In genomic region chr15:68405426-68406250, GRCh38 we compare ENCODE assay signal across 28 cellular contexts. TPM values are rescaled to one million over a fixed set of nuclear protein-coding genes. Genes with fewer than 3 reads are reported as not detected.
DNase-seq lines count a peak whose midpoint lies in the region; ATAC-seq and TF ChIP-seq lines count a peak whose summit lies in the region.
"Had no signal": no experiment of that assay in that cellular context is flagged by ENCODE, and none has a peak within 500 bp of the region (broad histone marks: within the 10 kb centered on the region; RNA-seq: fewer than 3 reads in every experiment).

No MANE protein-coding gene starts in this region.

- no peaks in the 10 kb centered on the region for H3K79me2 ChIP-seq in mammary epithelial cell (ENCODE audit: insufficient read depth, low read length)

- in situ Hi-C loops in mammary epithelial cell (cut with MboI; ENCODE audit: low sequenced_read_pairs in 2 of 2), result no loop called here

- intact Hi-C loops in esophagus muscularis mucosa (cut with DNase I), result no loop called here
- intact Hi-C loops in posterior vena cava (cut with DNase I), result no loop called here
- intact Hi-C loops in mammary epithelial cell (cut with micrococcal nuclease), result no loop called here

- no peak overlapping the region for H3K4me3 Mint-ChIP-seq in effector memory CD8-positive, alpha-beta T cell
- H3K4me3 Mint-ChIP-seq: activated T-helper 17 cell treated with anti-CD3 and anti-CD28 coated beads, Interleukin-2, amount 50 U/mL, for 72 hours; dendritic cell treated with granulocyte-macrophage colony-stimulating factor and Interleukin-4, amounts not matched to agents 40 ng/mL and 50 ng/mL, for 4 days; mesothelial cell of epicardium; naive B cell; WTC11 had no signal

- H3K9me3 Mint-ChIP-seq in effector memory CD8-positive, alpha-beta T cell, result no peaks in the 10 kb centered on the region
- H3K9me3 Mint-ChIP-seq: activated T-helper 17 cell treated with anti-CD3 and anti-CD28 coated beads, Interleukin-2, amount 50 U/mL, for 72 hours; dendritic cell treated with granulocyte-macrophage colony-stimulating factor and Interleukin-4, amounts not matched to agents 40 ng/mL and 50 ng/mL, for 4 days; WTC11 had no signal

- no peaks in the 10 kb centered on the region for H4K20me1 ChIP-seq in BLaER1 treated with 17β-estradiol and CSF1 and Interleukin-3, amounts not matched to agents 10 nM and 100 nM
- no peaks in the 10 kb centered on the region for H4K20me1 ChIP-seq in mammary epithelial cell (ENCODE audit: insufficient read depth, low read length)

- no peak overlapping the region for H3K27ac ChIP-seq in BLaER1 treated with 17β-estradiol and CSF1 and Interleukin-3, amounts not matched to agents 10 nM and 100 nM
- H3K27ac ChIP-seq in RWPE2 (ENCODE audit: poor library complexity, severe bottlenecking), result no peak overlapping the region
- no peak overlapping the region for H3K27ac ChIP-seq in esophagus muscularis mucosa (replicated peaks in 1 of 4)
- no peak overlapping the region for H3K27ac ChIP-seq in mammary epithelial cell (ENCODE audit: insufficient read depth, low read depth, low read length)
- H3K27ac ChIP-seq: gastrocnemius medialis, stomach had no signal

- H3K4me3 ChIP-seq in BLaER1 treated with 17β-estradiol and CSF1 and Interleukin-3, amounts not matched to agents 10 nM and 100 nM, result no peak overlapping the region
- H3K4me3 ChIP-seq in RWPE2 (ENCODE audit: severe bottlenecking) (no peak overlapping the region), esophagus muscularis mucosa (no peak overlapping the region), mammary epithelial cell (replicated peaks in 1 of 3; ENCODE audit: insufficient read depth in 1 of 3, low read depth in 2 of 3, low read length in 3 of 3) (no peak overlapping the region)
- H3K4me3 ChIP-seq: gastrocnemius medialis, stomach had no signal

- H3K4me1 ChIP-seq in BLaER1 treated with 17β-estradiol and CSF1 and Interleukin-3, amounts not matched to agents 10 nM and 100 nM, result peaks cover 0 to 28% (median 22%) of the 10 kb centered on the region in 10 experiments; a peak in 15 of 20 replicates
- H3K4me1 ChIP-seq in RWPE2 (ENCODE audit: insufficient read depth, poor library complexity, severe bottlenecking) (no peaks in the 10 kb centered on the region), esophagus muscularis mucosa (no peaks in the 10 kb centered on the region), mammary epithelial cell (ENCODE audit: insufficient read depth, low read length) (no peaks in the 10 kb centered on the region)
- H3K4me1 ChIP-seq: gastrocnemius medialis, stomach had no signal

- H3K36me3 Mint-ChIP-seq in effector memory CD8-positive, alpha-beta T cell (ENCODE audit: insufficient read depth), result no peaks in the 10 kb centered on the region
- H3K36me3 Mint-ChIP-seq: mesothelial cell of epicardium, naive B cell, WTC11 had no signal

- H3K9me3 ChIP-seq in BLaER1 treated with 17β-estradiol and CSF1 and Interleukin-3, amounts not matched to agents 10 nM and 100 nM (replicated peaks in 1 of 11), result peaks cover 0 to 14% (median 7%) of the 10 kb centered on the region in 11 experiments; a peak in 9 of 22 replicates
- H3K9me3 ChIP-seq in RWPE2 (ENCODE audit: severe bottlenecking) (no peaks in the 10 kb centered on the region), esophagus muscularis mucosa (peaks cover 0 to 11% (median 0%) of the 10 kb centered on the region in 4 donors), mammary epithelial cell (replicated peaks; ENCODE audit: insufficient read depth, low read length) (no peaks in the 10 kb centered on the region)
- H3K9me3 ChIP-seq: gastrocnemius medialis had no signal

- no peak for TF ChIP-seq CTCF in RWPE2 (IDR thresholded peaks at IDR 0.05; ENCODE audit: poor library complexity, severe bottlenecking)
- no peak for TF ChIP-seq CTCF in esophagus muscularis mucosa (IDR thresholded peaks at IDR 0.05)
- no peak for TF ChIP-seq CTCF in mammary epithelial cell (conservative IDR thresholded peaks at IDR 0.05 in 1 of 2, IDR thresholded peaks at IDR 0.05 in 1 of 2; ENCODE audit: extremely low read depth in 1 of 2, insufficient read depth in 1 of 2, low read depth in 1 of 2, low read length in 2 of 2)

- peaks cover 0 to 4% of the 10 kb centered on the region in 2 donors for H3K27me3 Mint-ChIP-seq in effector memory CD8-positive, alpha-beta T cell

- no peaks in the 10 kb centered on the region for H3K4me1 Mint-ChIP-seq in effector memory CD8-positive, alpha-beta T cell (ENCODE audit: low read depth in 2 of 2)
- H3K4me1 Mint-ChIP-seq: activated T-helper 17 cell treated with anti-CD3 and anti-CD28 coated beads, Interleukin-2, amount 50 U/mL, for 72 hours; mesothelial cell of epicardium; naive B cell; WTC11 had no signal

- H3K36me3 ChIP-seq in BLaER1 treated with 17β-estradiol and CSF1 and Interleukin-3, amounts not matched to agents 10 nM and 100 nM, result no peaks in the 10 kb centered on the region
- no peaks in the 10 kb centered on the region for H3K36me3 ChIP-seq in RWPE2 (ENCODE audit: low read depth)
- no peaks in the 10 kb centered on the region for H3K36me3 ChIP-seq in esophagus muscularis mucosa
- no peaks in the 10 kb centered on the region for H3K36me3 ChIP-seq in mammary epithelial cell (ENCODE audit: insufficient read depth, low read length)
- H3K36me3 ChIP-seq: gastrocnemius medialis, stomach had no signal

- CTCF ChIA-PET in mammary epithelial cell (lab: Charles Lee; ENCODE audit: low non-redundant PET), result no interaction called here

- ATAC-seq in RWPE2 (ENCODE audit: low read depth), result no peak
- no peak for ATAC-seq in HG03139 (IDR thresholded peaks at IDR 0.05; ENCODE audit: unreplicated experiment)
- no peak for ATAC-seq in effector memory CD8-positive, alpha-beta T cell (replicated peaks)
- ATAC-seq: activated naive CD4-positive, alpha-beta T cell treated with anti-CD3 and anti-CD28 coated beads, Interleukin-2, amount 50 U/mL, for 72 hours; activated T-helper 17 cell treated with anti-CD3 and anti-CD28 coated beads, Interleukin-2, amount 50 U/mL, for 72 hours; gastrocnemius medialis; left colon; WTC11 had no signal

- 84% methylated on average over 13 of the region's 13 CpGs for WGBS in esophagus muscularis mucosa
- WGBS in mammary epithelial cell (ENCODE audit: low coverage, missing lambda C conversion rate), result 72% methylated on average over 13 of the region's 13 CpGs

- H3K27me3 ChIP-seq in BLaER1 treated with 17β-estradiol and CSF1 and Interleukin-3, amounts not matched to agents 10 nM and 100 nM, result no peaks in the 10 kb centered on the region
- H3K27me3 ChIP-seq in RWPE2 (ENCODE audit: insufficient read depth, poor library complexity, severe bottlenecking) (no peaks in the 10 kb centered on the region), esophagus muscularis mucosa (no peaks in the 10 kb centered on the region), mammary epithelial cell (ENCODE audit: insufficient read depth, low read length) (no peaks in the 10 kb centered on the region)
- H3K27me3 ChIP-seq: gastrocnemius medialis had no signal

- TF ChIP-seq EP300 in esophagus muscularis mucosa (IDR thresholded peaks at IDR 0.05), result no peak

- no TSS peak for BruUV-seq in mammary epithelial cell (replicated peaks; lab: Mats Ljungman, UMichigan)

- no peak overlapping the region for H3K27ac Mint-ChIP-seq in effector memory CD8-positive, alpha-beta T cell
- H3K27ac Mint-ChIP-seq: activated naive CD4-positive, alpha-beta T cell treated with anti-CD3 and anti-CD28 coated beads, Interleukin-2, amount 50 U/mL, for 72 hours; activated T-helper 17 cell treated with anti-CD3 and anti-CD28 coated beads, Interleukin-2, amount 50 U/mL, for 72 hours; dendritic cell treated with granulocyte-macrophage colony-stimulating factor and Interleukin-4, amounts not matched to agents 40 ng/mL and 50 ng/mL, for 4 days; mesothelial cell of epicardium; WTC11 had no signal

- H3K9ac ChIP-seq in BLaER1 treated with 17β-estradiol and CSF1 and Interleukin-3, amounts not matched to agents 10 nM and 100 nM, result no peak overlapping the region
- no peak overlapping the region for H3K9ac ChIP-seq in mammary epithelial cell (ENCODE audit: insufficient read depth, low read length)

- DNase-seq in RWPE2 (ENCODE audit: low spot score) (peak; percentile 37), esophagus muscularis mucosa (ENCODE audit: extremely low spot score) (peak; percentile 88), posterior vena cava (ENCODE audit: low spot score) (peak; percentile 45), mammary epithelial cell (no peak), AG20443 (ENCODE audit: low spot score) (no peak)
- no peak for DNase-seq in effector memory CD8-positive, alpha-beta T cell
- DNase-seq: activated CD4-positive, alpha-beta T cell treated with anti-CD3 and anti-CD28 coated beads, Interleukin-2, amount 50 U/mL, for 1 hour; C1 segment of cervical spinal cord; DND-41; gastrocnemius medialis; HCEC 1CT; left colon; naive B cell; NCI-H187; NCI-H2171 treated with DMSO at 0.1 percent for 48 hours; NCI-H524; occipital lobe; SIG-M5; stomach; T1000; trophoblast cell had no signal

- dilution Hi-C loops in mammary epithelial cell (cut with HindIII; ENCODE audit: low sequenced_read_pairs), result no loop called here

- TF ChIP-seq POLR2A in esophagus muscularis mucosa (IDR thresholded peaks at IDR 0.05; ENCODE audit: low read depth), result no peak

- H3K4me2 ChIP-seq in BLaER1 treated with 17β-estradiol and CSF1 and Interleukin-3, amounts not matched to agents 10 nM and 100 nM, result peak overlapping the region in 8 of 11 experiments; percentile 26 to 65 (median 49); a peak in 15 of 22 replicates
- H3K4me2 ChIP-seq in mammary epithelial cell (ENCODE audit: insufficient read depth, low read depth, low read length), result no peak overlapping the region

- H2AFZ ChIP-seq in mammary epithelial cell (ENCODE audit: low read depth, low read length), result no peak overlapping the region

RNA-seq across cellular contexts. Expression of gene ITGA11, which starts 26.3 kb away (rescaled TPM):
- total RNA-seq in esophagus muscularis mucosa (10 to 100 TPM in 2 of 4 donors, 1 to 10 TPM in 2; 3.3 to 15.8 (median 8.6) TPM), posterior vena cava (10 to 100 TPM; 23.1 to 62.5 TPM), mammary epithelial cell (under 1 TPM; 0.05 to 0.67 TPM)
- polyA plus RNA-seq in mammary epithelial cell, result 0.01 TPM
- not detected for polyA minus RNA-seq in mammary epithelial cell

Comparison
In these comparisons a context has a peak if more than half of its experiments do, and no peak if none do; other contexts are left out.
1. DNase-seq: peak in RWPE2 (single experiment), esophagus muscularis mucosa (single experiment) and posterior vena cava (single experiment); none in effector memory CD8-positive, alpha-beta T cell (0 of 3), mammary epithelial cell (single experiment) and AG20443 (single experiment).